Comparison of ENCODE assay signal across 11 cellular contexts in the genomic region with DNA sequence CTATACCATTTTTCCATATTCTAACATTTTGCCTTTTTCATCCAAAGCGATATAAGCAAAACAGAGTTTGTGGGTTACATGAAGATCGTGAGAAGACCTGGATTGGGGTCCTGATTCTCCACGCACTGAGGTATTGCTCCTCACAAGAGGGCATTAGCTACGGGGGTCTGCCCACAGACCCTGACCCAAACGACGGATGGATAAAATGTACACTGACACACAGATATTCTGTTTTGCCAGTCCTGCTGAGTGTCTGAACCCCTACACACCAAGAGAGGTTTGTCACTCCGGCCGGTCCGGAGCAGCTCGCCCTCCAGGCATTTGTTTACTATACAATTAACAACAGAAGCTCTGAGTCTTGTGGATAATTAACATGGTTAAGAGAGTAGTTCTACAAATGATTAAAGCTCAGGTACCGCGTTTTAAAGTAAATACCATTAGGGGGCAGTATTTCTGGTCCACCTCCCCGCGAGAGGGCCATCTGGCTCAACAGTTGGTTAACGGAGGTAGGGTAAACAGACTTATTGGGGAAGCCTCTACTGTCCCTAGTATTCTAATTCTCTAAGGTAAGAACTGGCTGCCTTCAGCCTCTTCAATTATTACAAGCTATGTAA. TPM values are rescaled to one million over a fixed set of nuclear protein-coding genes. Genes with fewer than 3 reads are reported as not detected.
A peak's percentile ranks its signal among the peaks of the same experiment; 100 is the strongest.
DNase-seq lines count a peak whose midpoint lies in the region; ATAC-seq and TF ChIP-seq lines count a peak whose summit lies in the region.
"Had no signal": no experiment of that assay in that cellular context is flagged by ENCODE, and none has a peak within 500 bp of the region (broad histone marks: within the 10 kb centered on the region; RNA-seq: fewer than 3 reads in every experiment).

No MANE protein-coding gene starts in this region.

- H3K36me3 ChIP-seq in mucosa of descending colon (ENCODE audit: low read depth): no peaks in the 10 kb centered on the region
- H3K36me3 ChIP-seq: pancreas had no signal

- no peak overlapping the region for H3K4me3 Mint-ChIP-seq in HFFc6
- H3K4me3 Mint-ChIP-seq in activated T-helper 17 cell treated with anti-CD3 and anti-CD28 coated beads, Interleukin-2, amount 50 U/mL, for 72 hours: peak overlapping the region; percentile 78

- peak; percentile 76 for ATAC-seq in activated T-helper 17 cell treated with anti-CD3 and anti-CD28 coated beads, Interleukin-2, amount 50 U/mL, for 72 hours (replicated peaks)
- peak; percentile 74 for ATAC-seq in mucosa of descending colon
- no peak for ATAC-seq in GM21529 (IDR thresholded peaks at IDR 0.05; ENCODE audit: unreplicated experiment)
- no peak for ATAC-seq in HG03354 (IDR thresholded peaks at IDR 0.05; ENCODE audit: poor library complexity, severe bottlenecking, unreplicated experiment)

- H3K9me3 ChIP-seq in mucosa of descending colon: no peaks in the 10 kb centered on the region
- H3K9me3 ChIP-seq: pancreas had no signal

- H3K9me3 Mint-ChIP-seq in HFFc6: no peaks in the 10 kb centered on the region
- H3K9me3 Mint-ChIP-seq in activated T-helper 17 cell treated with anti-CD3 and anti-CD28 coated beads, Interleukin-2, amount 50 U/mL, for 72 hours: no peaks in the 10 kb centered on the region

- TF ChIP-seq CTCF in HFFc6 (IDR thresholded peaks at IDR 0.05) (peak; percentile 72), mucosa of descending colon (IDR thresholded peaks at IDR 0.05) (no peak)

- intact Hi-C loops in mucosa of descending colon (cut with DNase I, micrococcal nuclease): no loop called here

- no peaks in the 10 kb centered on the region for H3K36me3 Mint-ChIP-seq in HFFc6 (ENCODE audit: low read depth)
- H3K36me3 Mint-ChIP-seq in activated T-helper 17 cell treated with anti-CD3 and anti-CD28 coated beads, Interleukin-2, amount 50 U/mL, for 72 hours (ENCODE audit: low read depth): peaks cover 4% of the 10 kb centered on the region

- H3K27me3 Mint-ChIP-seq in HFFc6 (ENCODE audit: insufficient read depth): peaks cover 9% of the 10 kb centered on the region
- H3K27me3 Mint-ChIP-seq in activated T-helper 17 cell treated with anti-CD3 and anti-CD28 coated beads, Interleukin-2, amount 50 U/mL, for 72 hours: no peaks in the 10 kb centered on the region

- no peak overlapping the region for H3K4me3 ChIP-seq in mucosa of descending colon
- H3K4me3 ChIP-seq: pancreas had no signal

- peak; percentile 44 for DNase-seq in DMS 273 (lab: John Stamatoyannopoulos, UW; ENCODE audit: unreplicated experiment)
- DNase-seq in DMS 273 treated with DMSO at 0.1 percent for 48 hours (lab: John Stamatoyannopoulos, UW): no peak
- no peak for DNase-seq in HFFc6
- no peak for DNase-seq in mucosa of descending colon
- DNase-seq in activated T-cell treated with anti-CD3 and anti-CD28 coated beads for 4 hours: no peak
- DNase-seq: activated CD4-positive, CD25-positive, alpha-beta regulatory T cell; NCI-H446 treated with DMSO at 0.1 percent for 48 hours; pancreas had no signal

- H3K4me1 ChIP-seq in mucosa of descending colon (ENCODE audit: low read depth): peaks cover 4% of the 10 kb centered on the region
- H3K4me1 ChIP-seq: pancreas had no signal

- no peak overlapping the region for H3K27ac Mint-ChIP-seq in HFFc6
- peak overlapping the region; percentile 84 for H3K27ac Mint-ChIP-seq in activated T-helper 17 cell treated with anti-CD3 and anti-CD28 coated beads, Interleukin-2, amount 50 U/mL, for 72 hours

- no peaks in the 10 kb centered on the region for H3K4me1 Mint-ChIP-seq in HFFc6 (ENCODE audit: low read depth)
- H3K4me1 Mint-ChIP-seq in activated T-helper 17 cell treated with anti-CD3 and anti-CD28 coated beads, Interleukin-2, amount 50 U/mL, for 72 hours: peaks cover 34% of the 10 kb centered on the region

RNA-seq across cellular contexts. Expression of a gene that starts 28.4 kb away (rescaled TPM):
- not detected for total RNA-seq in HFFc6 (2021; fragmentation: NEBNext Ultra II Directional; extraction: Animal tissue kit (Norgen Biotek cat#: 25700))
- not detected for total RNA-seq in activated T-helper 17 cell treated with anti-CD3 and anti-CD28 coated beads, Interleukin-2, amount 50 U/mL, for 72 hours
- total RNA-seq in mucosa of descending colon: not detected
- total RNA-seq: pancreas had no signal

RNA-seq across cellular contexts. Expression of a gene that starts 39.5 kb away (rescaled TPM):
- total RNA-seq in HFFc6 (2021; fragmentation: NEBNext Ultra II Directional; extraction: Animal tissue kit (Norgen Biotek cat#: 25700)): not detected
- total RNA-seq in activated T-helper 17 cell treated with anti-CD3 and anti-CD28 coated beads, Interleukin-2, amount 50 U/mL, for 72 hours: 100 to 1,000 TPM in 1 of 2 donors, 10 to 100 TPM in 1; 36.1 to 137 TPM
- 10 to 100 TPM; 10.2 to 24.4 (median 12.9) TPM for total RNA-seq in mucosa of descending colon

RNA-seq across cellular contexts. Expression of a gene that starts 46.0 kb away (rescaled TPM):
- total RNA-seq in HFFc6 (2021; fragmentation: NEBNext Ultra II Directional; extraction: Animal tissue kit (Norgen Biotek cat#: 25700)): not detected
- total RNA-seq in activated T-helper 17 cell treated with anti-CD3 and anti-CD28 coated beads, Interleukin-2, amount 50 U/mL, for 72 hours: not detected
- total RNA-seq in mucosa of descending colon: not detected
- total RNA-seq: pancreas had no signal

RNA-seq across cellular contexts. Expression of a gene that starts 49.6 kb away (rescaled TPM):
- not detected for total RNA-seq in HFFc6 (2021; fragmentation: NEBNext Ultra II Directional; extraction: Animal tissue kit (Norgen Biotek cat#: 25700))
- not detected for total RNA-seq in activated T-helper 17 cell treated with anti-CD3 and anti-CD28 coated beads, Interleukin-2, amount 50 U/mL, for 72 hours
- not detected for total RNA-seq in mucosa of descending colon
- total RNA-seq: pancreas had no signal

RNA-seq across cellular contexts. Expression of a gene that starts 56.3 kb away (rescaled TPM):
- under 1 TPM in 1 of 6 experiments, not detected in 5; 0.14 TPM for total RNA-seq in HFFc6 (2021; fragmentation: NEBNext Ultra II Directional; extraction: Animal tissue kit (Norgen Biotek cat#: 25700))
- total RNA-seq in activated T-helper 17 cell treated with anti-CD3 and anti-CD28 coated beads, Interleukin-2, amount 50 U/mL, for 72 hours: not detected
- 10 to 100 TPM in 2 of 3 donors, 1 to 10 TPM in 1; 4.5 to 28.8 (median 21.6) TPM for total RNA-seq in mucosa of descending colon

Comparison
In these comparisons a context has a peak if more than half of its experiments do, and no peak if none do; other contexts are left out.
1. ATAC-seq: peak in activated T-helper 17 cell treated with anti-CD3 and anti-CD28 coated beads, Interleukin-2, amount 50 U/mL, for 72 hours (single experiment) and mucosa of descending colon (single experiment); none in GM21529 (single experiment) and HG03354 (single experiment).
2. RNA of a gene that starts 39.5 kb away (total RNA-seq): 36.1 to 137 TPM in activated T-helper 17 cell treated with anti-CD3 and anti-CD28 coated beads, Interleukin-2, amount 50 U/mL, for 72 hours and 10.2 to 24.4 TPM in mucosa of descending colon; not detected in HFFc6; every median in the first group is over 10 times any median in the second.